27 cellular contexts compared by ENCODE assay signal in the genomic region with DNA sequence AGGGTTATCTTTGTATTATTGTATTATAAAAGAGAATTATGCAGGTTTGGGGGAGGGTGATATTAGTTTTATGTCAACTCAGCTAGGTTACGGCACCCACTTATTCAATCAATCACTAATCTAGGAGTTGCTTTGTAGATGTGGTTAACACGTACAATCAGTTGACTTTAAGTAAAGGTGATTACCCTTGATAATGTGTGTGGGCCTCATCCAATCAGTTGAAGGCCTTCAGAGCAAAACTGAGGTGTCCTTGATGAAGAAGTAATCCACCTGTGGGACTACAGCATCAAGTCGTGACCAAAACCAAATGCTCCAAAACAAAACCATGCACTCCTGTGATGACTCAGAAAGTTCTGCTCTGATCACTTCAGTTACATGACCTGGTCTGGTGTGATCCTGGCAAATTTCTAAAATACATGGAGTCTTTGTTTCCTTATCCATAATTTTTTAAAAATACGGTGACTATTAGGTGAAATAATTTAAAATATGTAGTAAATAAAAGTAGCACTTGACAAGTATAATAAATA.
"Had no signal": no experiment of that assay in that cellular context is flagged by ENCODE, and none has a peak within 500 bp of the region (broad histone marks: within the 10 kb centered on the region; RNA-seq: fewer than 3 reads in every experiment).

No MANE protein-coding gene starts in this region.

- H3K9me3 Mint-ChIP-seq: effector memory CD8-positive, alpha-beta T cell; immature natural killer cell; stimulated activated naive B cell treated with anti-CD40 and anti-IgM and Interleukin-4, amounts not matched to agents 10 μg/mL and 1 μg/mL and 100 μg/mL, for 72 hours had no signal

- H3K4me3 ChIP-seq: left ventricle myocardium inferior, lower lobe of right lung, ovary, psoas muscle, sigmoid colon, stomach, thyroid gland, vagina had no signal

- H3K36me3 Mint-ChIP-seq: immature natural killer cell; stimulated activated naive B cell treated with anti-CD40 and anti-IgM and Interleukin-4, amounts not matched to agents 10 μg/mL and 1 μg/mL and 100 μg/mL, for 72 hours had no signal

- H3K9me3 ChIP-seq: left ventricle myocardium inferior, lower lobe of right lung, ovary, psoas muscle, sigmoid colon, stomach, thyroid gland, vagina had no signal

- H3K4me1 ChIP-seq: psoas muscle, stomach, thyroid gland, vagina had no signal

- H3K4me1 Mint-ChIP-seq: immature natural killer cell; naive thymus-derived CD8-positive, alpha-beta T cell; stimulated activated naive B cell treated with anti-CD40 and anti-IgM and Interleukin-4, amounts not matched to agents 10 μg/mL and 1 μg/mL and 100 μg/mL, for 72 hours had no signal

- H3K4me3 Mint-ChIP-seq: effector memory CD8-positive, alpha-beta T cell; immature natural killer cell; naive thymus-derived CD8-positive, alpha-beta T cell; nephron progenitor cell; stimulated activated naive B cell treated with anti-CD40 and anti-IgM and Interleukin-4, amounts not matched to agents 10 μg/mL and 1 μg/mL and 100 μg/mL, for 72 hours had no signal

- ATAC-seq: effector memory CD8-positive, alpha-beta T cell; left colon; lower lobe of right lung; naive thymus-derived CD8-positive, alpha-beta T cell; psoas muscle; right cardiac atrium had no signal

- DNase-seq: cortex of kidney; effector memory CD8-positive, alpha-beta T cell; erythroblast; hypothalamus; immature natural killer cell; islet precursor cell; kidney glomerular epithelial cell; left colon; left ventricle myocardium inferior; lower lobe of right lung; naive thymus-derived CD8-positive, alpha-beta T cell; nephron progenitor cell; nucleus accumbens; ovary; posterior cingulate gyrus; psoas muscle; sigmoid colon; stimulated activated CD4-positive, alpha-beta T cell treated with anti-CD3 and anti-CD28 coated beads, Interleukin-2, amount 100 ng/mL, for 24 hours; stimulated activated CD4-positive, alpha-beta T cell treated with anti-CD3 and anti-CD28 coated beads, Interleukin-4, amount 100 ng/mL, for 24 hours; stimulated activated naive B cell treated with anti-CD40 and anti-IgM and Interleukin-4, amounts not matched to agents 10 μg/mL and 1 μg/mL and 100 μg/mL, for 72 hours; stomach; thyroid gland; trophoblast cell had no signal

- FAIRE-seq: endometrium, frontal cortex had no signal

- H3K27ac Mint-ChIP-seq: effector memory CD8-positive, alpha-beta T cell; immature natural killer cell; naive thymus-derived CD8-positive, alpha-beta T cell; nephron progenitor cell; stimulated activated naive B cell treated with anti-CD40 and anti-IgM and Interleukin-4, amounts not matched to agents 10 μg/mL and 1 μg/mL and 100 μg/mL, for 72 hours had no signal

- H3K27me3 ChIP-seq: ovary, sigmoid colon, stomach, thyroid gland, vagina had no signal

- H3K36me3 ChIP-seq: left ventricle myocardium inferior, lower lobe of right lung, ovary, sigmoid colon, stomach, thyroid gland, vagina had no signal

- H3K27ac ChIP-seq: left ventricle myocardium inferior, lower lobe of right lung, ovary, psoas muscle, sigmoid colon, stomach, thyroid gland, vagina had no signal
